Comparison of ENCODE assay signal across 10 cellular contexts in the genomic region with DNA sequence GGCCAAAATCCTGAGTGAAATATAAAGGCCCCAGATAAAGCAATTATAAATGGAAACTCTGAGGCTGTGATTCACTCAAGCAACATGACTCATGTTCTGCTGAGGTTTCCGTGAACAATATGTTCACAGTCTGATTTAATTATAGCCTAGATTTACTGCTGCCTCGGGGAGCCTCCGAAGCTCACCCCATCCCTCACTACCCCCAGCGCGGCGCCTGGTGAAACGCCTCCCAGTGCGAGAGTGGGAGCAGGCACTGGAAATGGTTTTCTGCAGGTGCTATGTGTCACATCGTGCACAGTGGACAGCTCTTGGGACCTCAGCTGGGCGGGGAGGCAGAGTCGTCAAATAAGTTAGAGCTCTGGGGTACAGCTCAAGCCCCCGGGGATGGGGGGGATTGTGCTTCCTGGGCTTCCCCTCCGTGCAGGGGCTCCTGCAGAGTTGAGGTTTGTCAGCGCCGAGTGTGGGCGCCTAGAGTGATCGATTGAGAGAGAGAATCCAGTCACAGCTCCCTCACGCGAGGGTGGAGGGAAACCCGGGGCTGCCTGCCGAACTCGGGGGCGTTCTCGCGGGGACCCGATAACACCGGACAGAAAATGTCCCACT.
DNase-seq lines count a peak whose midpoint lies in the region; ATAC-seq and TF ChIP-seq lines count a peak whose summit lies in the region.
"Had no signal": no experiment of that assay in that cellular context is flagged by ENCODE, and none has a peak within 500 bp of the region (broad histone marks: within the 10 kb centered on the region; RNA-seq: fewer than 3 reads in every experiment).

No MANE protein-coding gene starts in this region.

- no TSS peak for BruUV-seq in OCI-LY7 (replicated peaks; lab: Mats Ljungman, UMichigan)

- TF ChIP-seq EP300 in SK-N-SH (IDR thresholded peaks at IDR 0.05; ENCODE audit: borderline replicate concordance in 1 of 2, low read depth in 1 of 2, low read length in 1 of 2) = peak; percentile 71 to 73; a peak in 3 of 4 replicates

- 37% methylated on average over 23 of the region's 27 CpGs for WGBS in SK-N-SH (ENCODE audit: low lambda C conversion rate)

- H3K9me3 Mint-ChIP-seq in activated CD4-positive, alpha-beta T cell treated with anti-CD3 and anti-CD28 coated beads for 36 hours (ENCODE audit: low read depth) = no peaks in the 10 kb centered on the region
- no peaks in the 10 kb centered on the region for H3K9me3 Mint-ChIP-seq in natural killer cell

- no peaks in the 10 kb centered on the region for H3K79me2 ChIP-seq in SK-N-SH (ENCODE audit: insufficient read depth)
- H3K79me2 ChIP-seq in OCI-LY7 (ENCODE audit: insufficient read depth, low read depth, low read length) = no peaks in the 10 kb centered on the region

- POLR2A ChIA-PET in activated CD4-positive, alpha-beta T cell treated with anti-CD3 and anti-CD28 coated beads for 36 hours (lab: Charles Lee) = no interaction called here
- POLR2A ChIA-PET in SK-N-SH (lab: Yijun Ruan, JAX) = no interaction called here
- POLR2A ChIA-PET in OCI-LY7 (lab: Charles Lee) = no interaction called here

- H4K20me1 ChIP-seq in SK-N-SH (ENCODE audit: insufficient read depth) = no peaks in the 10 kb centered on the region
- no peaks in the 10 kb centered on the region for H4K20me1 ChIP-seq in OCI-LY7 (ENCODE audit: insufficient read depth, low read length)

- H3K36me3 ChIP-seq in SK-N-SH (replicated peaks in 1 of 2; ENCODE audit: control insufficient read depth in 1 of 2, insufficient read depth in 2 of 2, low read length in 1 of 2) (no peaks in the 10 kb centered on the region), OCI-LY7 (ENCODE audit: insufficient read depth, low read length) (no peaks in the 10 kb centered on the region)

- H3K4me1 Mint-ChIP-seq in activated CD4-positive, alpha-beta T cell treated with anti-CD3 and anti-CD28 coated beads for 36 hours = peaks cover 8% of the 10 kb centered on the region
- H3K4me1 Mint-ChIP-seq in natural killer cell = no peaks in the 10 kb centered on the region

- peaks cover 3% of the 10 kb centered on the region for H3K27me3 Mint-ChIP-seq in activated CD4-positive, alpha-beta T cell treated with anti-CD3 and anti-CD28 coated beads for 36 hours
- H3K27me3 Mint-ChIP-seq in natural killer cell (ENCODE audit: low read depth in 2 of 2) = peaks cover 0 to 3% of the 10 kb centered on the region in 2 donors

- ATAC-seq in activated CD4-positive, alpha-beta T cell treated with anti-CD3 and anti-CD28 coated beads for 36 hours = peak; percentile 94
- peak; percentile 94 for ATAC-seq in foreskin keratinocyte
- ATAC-seq in stimulated activated naive CD8-positive, alpha-beta T cell treated with anti-CD3 and anti-CD28 coated beads, Interleukin-15, Interleukin-2, amounts not matched to agents 100 U/mL and 50 U/mL, for 24 hours = peak; percentile 96
- ATAC-seq in natural killer cell = no peak
- ATAC-seq in HG02852 (IDR thresholded peaks at IDR 0.05; ENCODE audit: unreplicated experiment) = no peak

- H3K36me3 Mint-ChIP-seq in activated CD4-positive, alpha-beta T cell treated with anti-CD3 and anti-CD28 coated beads for 36 hours (ENCODE audit: low read depth) = no peaks in the 10 kb centered on the region
- no peaks in the 10 kb centered on the region for H3K36me3 Mint-ChIP-seq in natural killer cell

- H3K4me1 ChIP-seq in SK-N-SH (ENCODE audit: control insufficient read depth in 1 of 2, insufficient read depth in 2 of 2, low read depth in 1 of 2, low read length in 1 of 2) (peaks cover 14 to 47% of the 10 kb centered on the region in 2 experiments; a peak in 3 of 4 replicates), foreskin keratinocyte (no peaks in the 10 kb centered on the region), OCI-LY7 (ENCODE audit: insufficient read depth, low read length, poor library complexity, severe bottlenecking) (no peaks in the 10 kb centered on the region)

- no peak overlapping the region for H3K27ac Mint-ChIP-seq in activated CD4-positive, alpha-beta T cell treated with anti-CD3 and anti-CD28 coated beads for 36 hours
- H3K27ac Mint-ChIP-seq in natural killer cell = no peak overlapping the region

- H2AFZ ChIP-seq in SK-N-SH (ENCODE audit: low read depth) (0 out of 2 replicates have a peak overlapping the region, but pooled peaks have one; percentile 64), OCI-LY7 (ENCODE audit: low read length) (no peak overlapping the region)

- H3K9me3 ChIP-seq in SK-N-SH (no peaks in the 10 kb centered on the region), OCI-LY7 (ENCODE audit: low read length) (no peaks in the 10 kb centered on the region)

- no peaks in the 10 kb centered on the region for H3K9me2 ChIP-seq in SK-N-SH
- no peaks in the 10 kb centered on the region for H3K9me2 ChIP-seq in OCI-LY7 (ENCODE audit: insufficient read depth, low read length)

- H3K27me3 ChIP-seq in SK-N-SH (ENCODE audit: insufficient read depth) = peaks cover 10% of the 10 kb centered on the region; the same call in 1 of the 2 replicates
- H3K27me3 ChIP-seq in foreskin keratinocyte = no peaks in the 10 kb centered on the region

- intact Hi-C loops in activated CD4-positive, alpha-beta T cell treated with anti-CD3 and anti-CD28 coated beads for 36 hours (cut with DNase I, micrococcal nuclease) = loop anchor here in 1 of 2 experiments (1.0 kb wide), 1 partner anchor 12 kb away; no protein-coding TSS in a partner anchor
- intact Hi-C loops in natural killer cell (cut with micrococcal nuclease) = no loop called here
- intact Hi-C loops in OCI-LY7 (cut with micrococcal nuclease; ENCODE audit: unreplicated experiment) = no loop called here

- H3K9ac ChIP-seq in SK-N-SH = no peak overlapping the region

- H3K4me2 ChIP-seq in SK-N-SH (peak overlapping the region; percentile 81), OCI-LY7 (ENCODE audit: low read length) (no peak overlapping the region)

- H3F3A ChIP-seq in SK-N-SH (replicated peaks; ENCODE audit: insufficient read depth) = peaks cover 6% of the 10 kb centered on the region

- no peak; the same call in 1 of the 2 replicates for TF ChIP-seq RAD21 in SK-N-SH (IDR thresholded peaks at IDR 0.05; ENCODE audit: low read length)

- no peak for TF ChIP-seq CTCF in SK-N-SH (IDR thresholded peaks at IDR 0.05)
- no peak for TF ChIP-seq CTCF in foreskin keratinocyte (conservative IDR thresholded peaks at IDR 0.05)
- no peak for TF ChIP-seq CTCF in natural killer cell (IDR thresholded peaks at IDR 0.05)
- TF ChIP-seq CTCF in OCI-LY7 (conservative IDR thresholded peaks at IDR 0.05; ENCODE audit: low read length) = no peak

- peak; percentile 29 for DNase-seq in activated CD4-positive, alpha-beta T cell treated with anti-CD3 and anti-CD28 coated beads for 36 hours
- DNase-seq in activated CD4-positive, alpha-beta T cell treated with anti-CD3 and anti-CD28 coated beads for 4 hours = no peak
- DNase-seq in SK-N-SH (peak; percentile 76), foreskin keratinocyte (peak in 1 of 2 donors; percentile 63), natural killer cell (no peak), OCI-LY7 (ENCODE audit: low spot score) (no peak)
- DNase-seq in stimulated activated naive CD8-positive, alpha-beta T cell treated with anti-CD3 and anti-CD28 coated beads, Interleukin-15, Interleukin-2, amounts not matched to agents 100 U/mL and 50 U/mL, for 24 hours = peak; percentile 22
- DNase-seq: kidney glomerular epithelial cell, NCI-H187 treated with DMSO at 0.1 percent for 48 hours had no signal

- CTCF ChIA-PET in activated CD4-positive, alpha-beta T cell treated with anti-CD3 and anti-CD28 coated beads for 36 hours (lab: Charles Lee) = interaction anchor here (0.7 kb wide), 1 partner anchor 25 kb away, joined by 3 read pairs; no protein-coding TSS in a partner anchor
- CTCF ChIA-PET in SK-N-SH (lab: Yijun Ruan, JAX) = interaction anchor here (1.0 kb wide), 1 partner anchor 12 kb away, joined by 3 read pairs; no protein-coding TSS in a partner anchor
- CTCF ChIA-PET in OCI-LY7 (lab: Charles Lee; ENCODE audit: unreplicated experiment) = no interaction called here

- H3K4me3 ChIP-seq in SK-N-SH (ENCODE audit: low read depth in 2 of 2, low read length in 1 of 2) = peak overlapping the region in 1 of 2 experiments; percentile 45; a peak in 3 of 4 replicates
- H3K4me3 ChIP-seq in OCI-LY7 (ENCODE audit: low read depth, low read length, poor library complexity, severe bottlenecking) = no peak overlapping the region

- H3K4me3 Mint-ChIP-seq in activated CD4-positive, alpha-beta T cell treated with anti-CD3 and anti-CD28 coated beads for 36 hours = no peak overlapping the region
- H3K4me3 Mint-ChIP-seq in natural killer cell = no peak overlapping the region

- peak overlapping the region; percentile 80 for H3K27ac ChIP-seq in SK-N-SH (ENCODE audit: low read depth in 2 of 2, low read length in 1 of 2)
- peak overlapping the region; percentile 74 for H3K27ac ChIP-seq in foreskin keratinocyte
- no peak overlapping the region for H3K27ac ChIP-seq in OCI-LY7 (ENCODE audit: low read depth, low read length, poor library complexity, severe bottlenecking)

TF ChIP-seq in SK-N-SH, 30 proteins besides CTCF, POLR2A, EP300 and RAD21 (continues in another document):
- TF ChIP-seq TCF12 (IDR thresholded peaks at IDR 0.05) (peak; percentile 89), MEF2A (IDR thresholded peaks at IDR 0.05; ENCODE audit: borderline replicate concordance, low read depth) (peak; percentile 66), YY1 (IDR thresholded peaks at IDR 0.05; ENCODE audit: low read depth) (no peak), SMC3 (IDR thresholded peaks at IDR 0.05; ENCODE audit: low read depth, low read length) (no peak), FOSL2 (IDR thresholded peaks at IDR 0.05; ENCODE audit: borderline replicate concordance, low read depth) (peak; percentile 93), FOXJ3 (CRISPR knock-in tag; IDR thresholded peaks at IDR 0.05) (no peak), JUND (IDR thresholded peaks at IDR 0.05) (peak; percentile 91), TAF1 (IDR thresholded peaks at IDR 0.05; ENCODE audit: borderline replicate concordance, low read depth, low read length) (no peak), TEAD4 (IDR thresholded peaks at IDR 0.05; ENCODE audit: borderline replicate concordance, insufficient read depth) (peak; percentile 52; the same call in 1 of the 2 replicates), CHD2 (IDR thresholded peaks at IDR 0.05; ENCODE audit: low read length, partially characterized antibody) (peak; percentile 64), RXRA (IDR thresholded peaks at IDR 0.05; ENCODE audit: borderline replicate concordance, low read depth) (peak; percentile 22; the same call in 1 of the 2 replicates), MXI1 (IDR thresholded peaks at IDR 0.05; ENCODE audit: low read depth, low read length) (no peak)
- TF ChIP-seq, protein P1, sequence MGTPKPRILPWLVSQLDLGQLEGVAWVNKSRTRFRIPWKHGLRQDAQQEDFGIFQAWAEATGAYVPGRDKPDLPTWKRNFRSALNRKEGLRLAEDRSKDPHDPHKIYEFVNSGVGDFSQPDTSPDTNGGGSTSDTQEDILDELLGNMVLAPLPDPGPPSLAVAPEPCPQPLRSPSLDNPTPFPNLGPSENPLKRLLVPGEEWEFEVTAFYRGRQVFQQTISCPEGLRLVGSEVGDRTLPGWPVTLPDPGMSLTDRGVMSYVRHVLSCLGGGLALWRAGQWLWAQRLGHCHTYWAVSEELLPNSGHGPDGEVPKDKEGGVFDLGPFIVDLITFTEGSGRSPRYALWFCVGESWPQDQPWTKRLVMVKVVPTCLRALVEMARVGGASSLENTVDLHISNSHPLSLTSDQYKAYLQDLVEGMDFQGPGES (IDR thresholded peaks at IDR 0.05; ENCODE audit: low read depth, low read length) = no peak

Comparison
In these comparisons a context has a peak if more than half of its experiments do, and no peak if none do; other contexts are left out.
1. DNase-seq: peak in activated CD4-positive, alpha-beta T cell treated with anti-CD3 and anti-CD28 coated beads for 36 hours (single experiment), SK-N-SH (single experiment) and stimulated activated naive CD8-positive, alpha-beta T cell treated with anti-CD3 and anti-CD28 coated beads, Interleukin-15, Interleukin-2, amounts not matched to agents 100 U/mL and 50 U/mL, for 24 hours (single experiment); none in activated CD4-positive, alpha-beta T cell treated with anti-CD3 and anti-CD28 coated beads for 4 hours (0 of 2), natural killer cell (single experiment) and OCI-LY7 (single experiment).
2. ATAC-seq: peak in activated CD4-positive, alpha-beta T cell treated with anti-CD3 and anti-CD28 coated beads for 36 hours (single experiment), foreskin keratinocyte (single experiment) and stimulated activated naive CD8-positive, alpha-beta T cell treated with anti-CD3 and anti-CD28 coated beads, Interleukin-15, Interleukin-2, amounts not matched to agents 100 U/mL and 50 U/mL, for 24 hours (single experiment); none in natural killer cell (0 of 3) and HG02852 (single experiment).